24 cellular contexts compared by ENCODE assay signal in the genomic region with DNA sequence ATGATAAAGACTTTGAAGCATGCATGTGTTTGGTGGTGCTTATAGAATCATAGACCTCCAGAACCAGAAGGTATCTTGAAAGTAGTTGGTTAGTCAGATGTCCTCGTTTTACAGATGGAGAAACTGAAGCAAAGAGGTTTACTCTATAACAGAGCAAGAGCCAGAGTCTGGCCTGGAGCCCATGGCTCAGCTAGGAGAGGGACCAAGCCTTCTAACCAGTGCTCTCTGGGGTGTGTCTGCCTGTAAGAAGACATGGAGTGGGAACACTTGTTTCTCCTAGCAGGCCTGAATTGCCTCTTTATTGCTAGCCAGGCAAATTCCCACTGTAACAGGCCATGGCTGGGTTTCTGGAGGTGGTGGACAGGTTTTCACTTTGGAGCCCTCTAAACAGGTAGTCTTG.
"Had no signal": no experiment of that assay in that cellular context is flagged by ENCODE, and none has a peak within 500 bp of the region (broad histone marks: within the 10 kb centered on the region; RNA-seq: fewer than 3 reads in every experiment).

No MANE protein-coding gene starts in this region.

- H3K9me3 ChIP-seq: colonic mucosa, esophagus muscularis mucosa, esophagus squamous epithelium, gastrocnemius medialis, gastroesophageal sphincter, heart left ventricle had no signal

- DNase-seq: colonic mucosa; cortex of kidney; dermis blood vessel endothelial cell; dorsolateral prefrontal cortex; effector CD4-positive, alpha-beta T cell; effector CD8-positive, alpha-beta T cell; effector memory CD4-positive, alpha-beta T cell; effector memory CD8-positive, alpha-beta T cell; endodermal cell; erythroblast; esophagus squamous epithelium; foreskin fibroblast; foreskin keratinocyte; foreskin melanocyte; gastrocnemius medialis; glutamatergic neuron; head of caudate nucleus; heart left ventricle had no signal

- H3K27ac Mint-ChIP-seq: dendritic cell treated with granulocyte-macrophage colony-stimulating factor and Interleukin-4, amounts not matched to agents 40 ng/mL and 50 ng/mL, for 4 days; effector memory CD8-positive, alpha-beta T cell; endodermal cell had no signal

- H3K4me3 Mint-ChIP-seq: dendritic cell treated with granulocyte-macrophage colony-stimulating factor and Interleukin-4, amounts not matched to agents 40 ng/mL and 50 ng/mL, for 4 days; effector memory CD8-positive, alpha-beta T cell; endodermal cell had no signal

- H3K4me3 ChIP-seq: colonic mucosa, coronary artery, dorsolateral prefrontal cortex, esophagus muscularis mucosa, esophagus squamous epithelium, gastrocnemius medialis, gastroesophageal sphincter, heart left ventricle had no signal

- ATAC-seq: effector memory CD8-positive, alpha-beta T cell; esophagus mucosa; foreskin keratinocyte; gastrocnemius medialis; gastroesophageal sphincter; heart left ventricle had no signal

- H3K9me3 Mint-ChIP-seq: effector memory CD8-positive, alpha-beta T cell had no signal

- H3K27me3 ChIP-seq: colonic mucosa, dorsolateral prefrontal cortex, esophagus muscularis mucosa, esophagus squamous epithelium, foreskin keratinocyte, gastrocnemius medialis, gastroesophageal sphincter, heart left ventricle had no signal

- H3K4me1 ChIP-seq: colonic mucosa, gastrocnemius medialis, heart left ventricle had no signal

- H3K4me1 Mint-ChIP-seq: endodermal cell had no signal

- H3K36me3 ChIP-seq: colonic mucosa, esophagus muscularis mucosa, esophagus squamous epithelium, gastrocnemius medialis, gastroesophageal sphincter, heart left ventricle had no signal

- H3K27ac ChIP-seq: colonic mucosa, coronary artery, dorsolateral prefrontal cortex, epithelial cell of prostate, esophagus muscularis mucosa, esophagus squamous epithelium, foreskin keratinocyte, gastrocnemius medialis, gastroesophageal sphincter, heart left ventricle had no signal
